ENCODE assay signal across 16 cellular contexts in the genomic region with DNA sequence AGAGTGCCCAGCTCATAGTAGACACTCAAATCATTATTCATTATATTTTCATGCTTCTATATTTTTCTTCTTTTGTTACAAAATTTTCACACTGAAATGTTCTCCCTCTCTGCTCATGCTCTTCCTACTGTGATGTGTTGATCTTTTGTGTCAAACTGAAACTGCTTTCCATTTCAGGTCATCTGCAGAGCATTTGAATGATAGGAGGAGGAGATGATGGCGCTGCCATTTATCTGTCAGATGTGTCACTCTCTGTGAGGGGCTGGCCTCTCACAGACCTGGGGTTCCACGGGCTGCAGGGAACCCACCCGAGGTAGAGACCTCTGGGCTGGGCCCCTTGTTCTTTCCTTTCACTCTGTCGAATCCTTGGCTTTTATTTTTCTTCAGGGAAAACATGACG. TPM values are rescaled to one million over a fixed set of nuclear protein-coding genes. Genes with fewer than 3 reads are reported as not detected.
DNase-seq lines count a peak whose midpoint lies in the region; ATAC-seq, FAIRE-seq and TF ChIP-seq lines count a peak whose summit lies in the region.
"Had no signal": no experiment of that assay in that cellular context is flagged by ENCODE, and none has a peak within 500 bp of the region (broad histone marks: within the 10 kb centered on the region; RNA-seq: fewer than 3 reads in every experiment).

No MANE protein-coding gene starts in this region.

- H3K4me3 ChIP-seq in ACC112 (ENCODE audit: low read depth, low read length) (peak overlapping the region; percentile 68), pancreas (no peak overlapping the region)
- H3K4me3 ChIP-seq: gastrocnemius medialis had no signal

- no peak for TF ChIP-seq CTCF in pancreas (IDR thresholded peaks at IDR 0.05)

- H3K4me1 ChIP-seq in ACC112 (ENCODE audit: control insufficient read depth, insufficient read depth, low read length, unreplicated experiment): peaks cover 31% of the 10 kb centered on the region
- H3K4me1 ChIP-seq in pancreas: peaks cover 7 to 21% (median 19%) of the 10 kb centered on the region in 3 donors
- H3K4me1 ChIP-seq: gastrocnemius medialis had no signal

- no peaks in the 10 kb centered on the region for H3K79me2 ChIP-seq in ACC112 (ENCODE audit: control insufficient read depth, insufficient read depth, low read length, unreplicated experiment)

- H3K27ac ChIP-seq in ACC112 (ENCODE audit: low read depth, low read length) (no peak overlapping the region), pancreas (no peak overlapping the region)
- H3K27ac ChIP-seq: gastrocnemius medialis had no signal

- intact Hi-C loops in pancreas (cut with DNase I): loop anchor here in 1 of 3 donors (5.0 kb wide), 1 partner anchor 97 kb away; the partner anchor contains the start of gene EIF3F

- FAIRE-seq in frontal cortex (lab: Jason Lieb, UNC) (no peak), pancreas (lab: Jason Lieb, UNC) (no peak)
- FAIRE-seq: keratinocyte had no signal

- H3K36me3 ChIP-seq in ACC112 (ENCODE audit: insufficient read depth, low read length) (no peaks in the 10 kb centered on the region), pancreas (no peaks in the 10 kb centered on the region)
- H3K36me3 ChIP-seq: gastrocnemius medialis had no signal

- DNase-seq in cerebellar cortex (ENCODE audit: low spot score) (peak; percentile 27), frontal cortex (ENCODE audit: low spot score in 2 of 2) (no peak), NOMO-1 treated with dmso at 0.1 percent for 144 hours (lab: John Stamatoyannopoulos, UW; ENCODE audit: unreplicated experiment) (no peak), pancreas (no peak)
- DNase-seq: activated T-cell treated with anti-CD3 and anti-CD28 coated beads, Interleukin-2, amount 50 U/mL, for 72 hours; DMS79 treated with DMSO at 0.1 percent for 48 hours; effector CD4-positive, alpha-beta T cell; gastrocnemius medialis; NCI-H187; NCI-H774 had no signal

- 34 to 48% methylated on average over 5 of the region's 5 CpGs for WGBS in pancreas, 2 donors

- peak overlapping the region; percentile 96 for H2AFZ ChIP-seq in ACC112 (ENCODE audit: low read length, unreplicated experiment)

- H3K27me3 ChIP-seq in ACC112 (ENCODE audit: insufficient read depth, low read length) (no peaks in the 10 kb centered on the region), pancreas (no peaks in the 10 kb centered on the region)
- H3K27me3 ChIP-seq: gastrocnemius medialis had no signal

- peak; percentile 47 for ATAC-seq in GM18870 (IDR thresholded peaks at IDR 0.05; ENCODE audit: unreplicated experiment)
- peak; percentile 38 for ATAC-seq in HG03175 (IDR thresholded peaks at IDR 0.05; ENCODE audit: unreplicated experiment)
- ATAC-seq in HG03095 (IDR thresholded peaks at IDR 0.05; ENCODE audit: unreplicated experiment): no peak
- ATAC-seq in pancreas: no peak
- ATAC-seq: activated T-cell treated with anti-CD3 and anti-CD28 coated beads, Interleukin-2, amount 50 U/mL, for 72 hours; gastrocnemius medialis had no signal

- H3K9me3 ChIP-seq in pancreas: no peaks in the 10 kb centered on the region
- H3K9me3 ChIP-seq: gastrocnemius medialis had no signal

RNA-seq across cellular contexts. Expression of gene OR10A6, which starts 41.1 kb away (rescaled TPM):
- total RNA-seq in frontal cortex: not detected
- not detected for total RNA-seq in pancreas
- polyA plus RNA-seq in pancreas: not detected
- total RNA-seq: A673; activated T-cell treated with anti-CD3 and anti-CD28 coated beads, Interleukin-2, amount 50 U/mL, for 72 hours; gastrocnemius medialis had no signal

RNA-seq across cellular contexts. Expression of gene OR10A3, which starts 51.5 kb away (rescaled TPM):
- total RNA-seq in frontal cortex: not detected
- not detected for total RNA-seq in pancreas
- polyA plus RNA-seq in pancreas: not detected
- total RNA-seq: A673; activated T-cell treated with anti-CD3 and anti-CD28 coated beads, Interleukin-2, amount 50 U/mL, for 72 hours; gastrocnemius medialis had no signal

RNA-seq across cellular contexts. Expression of gene OR5P3, which starts 59.3 kb away (rescaled TPM):
- total RNA-seq in frontal cortex (not detected), pancreas (under 1 TPM in 1 of 6 donors, not detected in 5; 0.16 TPM)
- not detected for polyA plus RNA-seq in pancreas
- total RNA-seq: A673; activated T-cell treated with anti-CD3 and anti-CD28 coated beads, Interleukin-2, amount 50 U/mL, for 72 hours; gastrocnemius medialis had no signal

Comparison
In these comparisons a context has a peak if more than half of its experiments do, and no peak if none do; other contexts are left out.
1. ATAC-seq: peak in GM18870 (single experiment) and HG03175 (single experiment); none in HG03095 (single experiment) and pancreas (0 of 4).